15 cellular contexts compared by ENCODE assay signal in the genomic region with DNA sequence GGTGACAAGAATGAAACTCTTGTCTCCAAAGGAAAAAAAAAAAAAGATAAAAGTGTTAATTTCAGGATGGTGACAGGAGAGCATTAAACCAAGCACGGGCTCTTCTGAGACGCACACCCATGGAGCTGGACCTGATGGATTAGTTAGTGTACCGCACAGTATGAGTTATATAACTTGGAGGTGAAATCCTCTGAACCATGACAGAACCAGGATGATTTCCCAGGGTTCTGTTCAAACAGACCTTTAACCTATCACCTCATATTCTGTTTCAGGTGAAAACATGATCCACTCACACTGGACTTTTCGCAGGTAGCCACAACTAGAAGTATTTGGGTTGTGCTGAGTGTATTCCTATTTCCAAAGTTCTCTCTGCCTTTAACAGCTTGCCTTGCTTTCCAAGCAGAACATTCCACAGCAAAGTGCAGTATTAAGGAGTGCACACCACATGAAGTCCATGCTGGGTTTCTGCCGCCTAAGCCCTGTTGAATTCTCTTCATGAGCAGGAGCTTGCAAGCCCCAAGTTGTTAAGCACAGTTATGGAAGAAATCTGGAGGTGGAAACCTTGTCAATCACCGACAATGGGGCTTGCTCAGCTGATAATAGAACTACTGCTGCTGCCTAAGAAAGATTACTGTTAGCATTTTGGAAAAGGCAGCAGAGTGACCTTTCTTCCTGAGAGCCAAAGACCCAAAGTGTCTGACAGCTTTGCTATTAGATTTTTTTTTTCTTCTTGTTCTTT.
DNase-seq lines count a peak whose midpoint lies in the region; TF ChIP-seq lines count a peak whose summit lies in the region.
"Had no signal": no experiment of that assay in that cellular context is flagged by ENCODE, and none has a peak within 500 bp of the region (broad histone marks: within the 10 kb centered on the region; RNA-seq: fewer than 3 reads in every experiment).

No MANE protein-coding gene starts in this region.

- DNase-seq in NCI-H748 (lab: John Stamatoyannopoulos, UW; ENCODE audit: unreplicated experiment) (peak; percentile 5), NCI-H748 treated with DMSO at 0.1 percent for 48 hours (lab: John Stamatoyannopoulos, UW) (no peak), NCI-H2227 treated with DMSO at 0.1 percent for 48 hours (lab: John Stamatoyannopoulos, UW) (peak; percentile 52), mesendoderm (no peak), smooth muscle cell (lab: John Stamatoyannopoulos, UW; ENCODE audit: unreplicated experiment) (no peak), AG08395 (ENCODE audit: low spot score) (no peak), H7 (no peak)
- DNase-seq: 8988T, ACHN, Calu3, KBM-7, NCI-H2029, NCI-H526 treated with DMSO at 0.1 percent for 48 hours, SIG-M5, SK-N-SH had no signal

- no peak overlapping the region for H3K27ac ChIP-seq in mesendoderm (ENCODE audit: low read depth, low read length)
- no peak overlapping the region for H3K27ac ChIP-seq in smooth muscle cell (ENCODE audit: low read depth)

- H3K56ac ChIP-seq in mesendoderm (ENCODE audit: low read length): no peak overlapping the region

- H3K27me3 ChIP-seq in mesendoderm (ENCODE audit: insufficient read depth, low read length, poor library complexity) (no peaks in the 10 kb centered on the region), smooth muscle cell (ENCODE audit: low read depth) (no peaks in the 10 kb centered on the region), H7 (ENCODE audit: control insufficient read depth, insufficient read depth, low read length) (no peaks in the 10 kb centered on the region)

- no peak overlapping the region for H2BK15ac ChIP-seq in mesendoderm (replicated peaks; ENCODE audit: low read depth)

- no peaks in the 10 kb centered on the region for H3F3A ChIP-seq in smooth muscle cell (ENCODE audit: low read depth)

- H3K9ac ChIP-seq in mesendoderm (ENCODE audit: low read length) (no peak overlapping the region), smooth muscle cell (ENCODE audit: low read depth) (no peak overlapping the region)
- H3K9ac ChIP-seq: SK-N-SH had no signal

- H4K20me1 ChIP-seq in smooth muscle cell (ENCODE audit: low read depth): no peaks in the 10 kb centered on the region

- TF ChIP-seq CTCF in smooth muscle cell (IDR thresholded peaks at IDR 0.05; ENCODE audit: borderline replicate concordance, insufficient read depth, poor library complexity, severe bottlenecking): no peak

- no peaks in the 10 kb centered on the region for H3K36me3 ChIP-seq in mesendoderm (ENCODE audit: control insufficient read depth, insufficient read depth, low read length)
- no peaks in the 10 kb centered on the region for H3K36me3 ChIP-seq in smooth muscle cell (ENCODE audit: low read depth)
- no peaks in the 10 kb centered on the region for H3K36me3 ChIP-seq in H7 (replicated peaks; ENCODE audit: control insufficient read depth, insufficient read depth, low read length)

- H3K4me1 ChIP-seq in mesendoderm (ENCODE audit: control insufficient read depth, low read depth, low read length) (no peaks in the 10 kb centered on the region), smooth muscle cell (ENCODE audit: low read depth) (no peaks in the 10 kb centered on the region)

- H2AK5ac ChIP-seq in mesendoderm (ENCODE audit: low read length): no peak overlapping the region

- no peak overlapping the region for H3K23ac ChIP-seq in mesendoderm (ENCODE audit: low read length)

- H3K4ac ChIP-seq in mesendoderm (ENCODE audit: low read depth, low read length): no peak overlapping the region

- H3K18ac ChIP-seq in mesendoderm (ENCODE audit: low read length): peak overlapping the region; percentile 13

- H3K4me3 ChIP-seq in mesendoderm (ENCODE audit: low read length) (no peak overlapping the region), smooth muscle cell (no peak overlapping the region), H7 (ENCODE audit: insufficient read depth, low read depth, low read length) (no peak overlapping the region)

- H3K79me2 ChIP-seq in mesendoderm (ENCODE audit: control insufficient read depth, insufficient read depth, low read length) (no peaks in the 10 kb centered on the region), smooth muscle cell (ENCODE audit: low read depth) (no peaks in the 10 kb centered on the region)

- no peaks in the 10 kb centered on the region for H3K79me1 ChIP-seq in mesendoderm (ENCODE audit: low read length)

- no peaks in the 10 kb centered on the region for H3K9me3 ChIP-seq in smooth muscle cell (replicated peaks; ENCODE audit: low read depth)
- H3K9me3 ChIP-seq: SK-N-SH had no signal

- no peak overlapping the region for H4K5ac ChIP-seq in mesendoderm (ENCODE audit: low read length)

- H3K4me2 ChIP-seq in mesendoderm (ENCODE audit: low read length) (no peak overlapping the region), smooth muscle cell (no peak overlapping the region)
- H3K4me2 ChIP-seq: SK-N-SH had no signal

- no peak overlapping the region for H2BK120ac ChIP-seq in mesendoderm (ENCODE audit: low read depth, low read length)

- no peak overlapping the region for H2BK5ac ChIP-seq in mesendoderm (ENCODE audit: low read length)

- no peak overlapping the region for H2AFZ ChIP-seq in smooth muscle cell (ENCODE audit: low read depth)

- no peak overlapping the region for H4K8ac ChIP-seq in mesendoderm (ENCODE audit: low read depth, low read length)

- no CpG with 5 or more reads among the region's 6 CpGs for WGBS in mesendoderm (ENCODE audit: extremely low coverage, insufficient coverage, low lambda C conversion rate)
- WGBS in smooth muscle cell (ENCODE audit: low lambda C conversion rate): 88% methylated on average over 6 of the region's 6 CpGs

Comparison
In these comparisons a context has a peak if more than half of its experiments do, and no peak if none do; other contexts are left out.
1. DNase-seq: peak in NCI-H748 (single experiment) and NCI-H2227 treated with DMSO at 0.1 percent for 48 hours (single experiment); none in NCI-H748 treated with DMSO at 0.1 percent for 48 hours (single experiment), mesendoderm (single experiment), smooth muscle cell (single experiment), AG08395 (single experiment) and H7 (single experiment).